Comparison of ENCODE assay signal across 2 cellular contexts in the genomic region with DNA sequence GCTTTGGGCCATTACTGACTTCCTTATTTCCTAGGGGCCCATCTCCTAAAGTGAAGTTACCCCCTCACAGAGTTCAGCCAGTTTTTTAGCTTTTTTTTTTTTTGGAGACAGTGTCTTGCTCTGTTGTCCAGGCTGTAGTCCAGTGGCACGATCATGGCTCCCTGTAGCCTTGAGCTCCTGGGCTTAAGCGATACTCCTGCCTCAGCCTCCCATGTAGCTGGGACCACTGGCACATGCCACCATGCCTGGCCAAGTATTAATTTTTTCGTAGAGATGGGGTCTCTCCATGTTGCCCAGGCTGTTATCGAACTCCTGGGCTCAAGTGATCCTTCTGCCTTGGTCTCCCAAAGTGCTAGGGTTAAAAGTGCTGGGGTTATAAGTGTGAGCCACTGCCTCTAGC.
A peak's percentile ranks its signal among the peaks of the same experiment; 100 is the strongest.
TF ChIP-seq lines count a peak whose summit lies in the region.

No MANE protein-coding gene starts in this region.

TF ChIP-seq in HEK293, 187 proteins besides CTCF, POLR2A, EP300 and RAD21 (continued from another document):
- TF ChIP-seq, protein P1, sequence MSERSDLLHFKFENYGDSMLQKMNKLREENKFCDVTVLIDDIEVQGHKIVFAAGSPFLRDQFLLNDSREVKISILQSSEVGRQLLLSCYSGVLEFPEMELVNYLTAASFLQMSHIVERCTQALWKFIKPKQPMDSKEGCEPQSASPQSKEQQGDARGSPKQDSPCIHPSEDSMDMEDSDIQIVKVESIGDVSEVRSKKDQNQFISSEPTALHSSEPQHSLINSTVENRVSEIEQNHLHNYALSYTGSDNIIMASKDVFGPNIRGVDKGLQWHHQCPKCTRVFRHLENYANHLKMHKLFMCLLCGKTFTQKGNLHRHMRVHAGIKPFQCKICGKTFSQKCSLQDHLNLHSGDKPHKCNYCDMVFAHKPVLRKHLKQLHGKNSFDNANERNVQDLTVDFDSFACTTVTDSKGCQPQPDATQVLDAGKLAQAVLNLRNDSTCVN (tag by site-specific recombination; optimal IDR thresholded peaks at IDR 0.05), result no peak
- TF ChIP-seq ZNF404 (tag by site-specific recombination; IDR thresholded peaks at IDR 0.05) (no peak), ZNF148 (tag by site-specific recombination; IDR thresholded peaks at IDR 0.05; ENCODE audit: borderline replicate concordance) (no peak)

TF ChIP-seq in WTC11, 78 proteins besides CTCF, POLR2A, EP300 and RAD21 (continued from another document):
- TF ChIP-seq ZNF121 (CRISPR knock-in tag; IDR thresholded peaks at IDR 0.05), result peak; percentile 59; the same call in 1 of the 2 replicates
